ENCODE assay signal across 1 cellular context in genomic region chr1:16015491-16015890, GRCh38.
TF ChIP-seq lines count a peak whose summit lies in the region.

No MANE protein-coding gene starts in this region.

TF ChIP-seq in IMR-90, 13 proteins besides CTCF, POLR2A, EP300 and RAD21:
- TF ChIP-seq MAZ (IDR thresholded peaks at IDR 0.05; ENCODE audit: borderline replicate concordance, low read depth, low read length): no peak
- TF ChIP-seq RFX5 (IDR thresholded peaks at IDR 0.05; ENCODE audit: low read depth, low read length): no peak
- TF ChIP-seq RCOR1 (IDR thresholded peaks at IDR 0.05; ENCODE audit: insufficient replicate concordance, low read length): no peak
- no peak for TF ChIP-seq MAFK (IDR thresholded peaks at IDR 0.05; ENCODE audit: low read depth, low read length)
- TF ChIP-seq SMC3 (IDR thresholded peaks at IDR 0.05; ENCODE audit: low read depth, low read length): no peak
- no peak for TF ChIP-seq USF2 (IDR thresholded peaks at IDR 0.05; ENCODE audit: low read depth, low read length)
- TF ChIP-seq NFE2L2 (IDR thresholded peaks at IDR 0.05; ENCODE audit: low read depth, low read length): no peak
- no peak for TF ChIP-seq CEBPB (IDR thresholded peaks at IDR 0.05; ENCODE audit: low read depth, low read length)
- TF ChIP-seq FOS (IDR thresholded peaks at IDR 0.05; ENCODE audit: low read depth, low read length): no peak
- no peak for TF ChIP-seq CHD1 (IDR thresholded peaks at IDR 0.05; ENCODE audit: low read depth, low read length)
- TF ChIP-seq ELK1 (IDR thresholded peaks at IDR 0.05; ENCODE audit: borderline replicate concordance, low read depth, low read length): no peak
- no peak for TF ChIP-seq MXI1 (IDR thresholded peaks at IDR 0.05; ENCODE audit: borderline replicate concordance, low read depth, low read length)
- TF ChIP-seq BHLHE40 (IDR thresholded peaks at IDR 0.05; ENCODE audit: low read depth, low read length): no peak
